Comparison of ENCODE assay signal across 1 cellular context in the genomic region with DNA sequence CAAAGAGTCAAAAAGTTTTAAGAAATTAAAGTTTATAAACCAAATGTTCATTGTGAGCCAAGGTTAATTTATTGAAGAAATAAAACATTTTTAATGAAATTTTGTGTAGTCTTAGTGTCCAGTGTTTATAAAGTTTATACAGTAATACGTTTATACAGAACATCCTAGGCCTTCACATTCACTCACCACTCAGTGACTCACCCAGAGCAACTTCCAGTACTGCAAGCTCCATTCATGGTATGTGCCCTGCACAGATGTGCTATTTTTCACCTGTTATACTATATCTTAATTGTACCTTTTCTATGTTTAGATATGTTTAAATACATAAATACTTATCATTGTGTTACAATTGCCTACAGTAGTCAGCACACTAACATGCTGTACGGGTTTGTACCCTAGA.
TF ChIP-seq lines count a peak whose summit lies in the region.

No MANE protein-coding gene starts in this region.

TF ChIP-seq in IMR-90, 13 proteins besides CTCF, POLR2A, EP300 and RAD21 (continued from another document):
- TF ChIP-seq ELK1 (IDR thresholded peaks at IDR 0.05; ENCODE audit: borderline replicate concordance, low read depth, low read length) (no peak), RFX5 (IDR thresholded peaks at IDR 0.05; ENCODE audit: low read depth, low read length) (no peak)
